1 cellular context compared by ENCODE assay signal in genomic region chr11:117094776-117095175, GRCh38.
TF ChIP-seq lines count a peak whose summit lies in the region.

No MANE protein-coding gene starts in this region.

TF ChIP-seq in K562, 482 proteins besides CTCF, POLR2A, EP300 and RAD21:
- TF ChIP-seq ZNF224 (CRISPR knock-in tag; IDR thresholded peaks at IDR 0.05): no peak
- TF ChIP-seq SIN3B (IDR thresholded peaks at IDR 0.05; ENCODE audit: low read depth): no peak
- TF ChIP-seq, protein P1, sequence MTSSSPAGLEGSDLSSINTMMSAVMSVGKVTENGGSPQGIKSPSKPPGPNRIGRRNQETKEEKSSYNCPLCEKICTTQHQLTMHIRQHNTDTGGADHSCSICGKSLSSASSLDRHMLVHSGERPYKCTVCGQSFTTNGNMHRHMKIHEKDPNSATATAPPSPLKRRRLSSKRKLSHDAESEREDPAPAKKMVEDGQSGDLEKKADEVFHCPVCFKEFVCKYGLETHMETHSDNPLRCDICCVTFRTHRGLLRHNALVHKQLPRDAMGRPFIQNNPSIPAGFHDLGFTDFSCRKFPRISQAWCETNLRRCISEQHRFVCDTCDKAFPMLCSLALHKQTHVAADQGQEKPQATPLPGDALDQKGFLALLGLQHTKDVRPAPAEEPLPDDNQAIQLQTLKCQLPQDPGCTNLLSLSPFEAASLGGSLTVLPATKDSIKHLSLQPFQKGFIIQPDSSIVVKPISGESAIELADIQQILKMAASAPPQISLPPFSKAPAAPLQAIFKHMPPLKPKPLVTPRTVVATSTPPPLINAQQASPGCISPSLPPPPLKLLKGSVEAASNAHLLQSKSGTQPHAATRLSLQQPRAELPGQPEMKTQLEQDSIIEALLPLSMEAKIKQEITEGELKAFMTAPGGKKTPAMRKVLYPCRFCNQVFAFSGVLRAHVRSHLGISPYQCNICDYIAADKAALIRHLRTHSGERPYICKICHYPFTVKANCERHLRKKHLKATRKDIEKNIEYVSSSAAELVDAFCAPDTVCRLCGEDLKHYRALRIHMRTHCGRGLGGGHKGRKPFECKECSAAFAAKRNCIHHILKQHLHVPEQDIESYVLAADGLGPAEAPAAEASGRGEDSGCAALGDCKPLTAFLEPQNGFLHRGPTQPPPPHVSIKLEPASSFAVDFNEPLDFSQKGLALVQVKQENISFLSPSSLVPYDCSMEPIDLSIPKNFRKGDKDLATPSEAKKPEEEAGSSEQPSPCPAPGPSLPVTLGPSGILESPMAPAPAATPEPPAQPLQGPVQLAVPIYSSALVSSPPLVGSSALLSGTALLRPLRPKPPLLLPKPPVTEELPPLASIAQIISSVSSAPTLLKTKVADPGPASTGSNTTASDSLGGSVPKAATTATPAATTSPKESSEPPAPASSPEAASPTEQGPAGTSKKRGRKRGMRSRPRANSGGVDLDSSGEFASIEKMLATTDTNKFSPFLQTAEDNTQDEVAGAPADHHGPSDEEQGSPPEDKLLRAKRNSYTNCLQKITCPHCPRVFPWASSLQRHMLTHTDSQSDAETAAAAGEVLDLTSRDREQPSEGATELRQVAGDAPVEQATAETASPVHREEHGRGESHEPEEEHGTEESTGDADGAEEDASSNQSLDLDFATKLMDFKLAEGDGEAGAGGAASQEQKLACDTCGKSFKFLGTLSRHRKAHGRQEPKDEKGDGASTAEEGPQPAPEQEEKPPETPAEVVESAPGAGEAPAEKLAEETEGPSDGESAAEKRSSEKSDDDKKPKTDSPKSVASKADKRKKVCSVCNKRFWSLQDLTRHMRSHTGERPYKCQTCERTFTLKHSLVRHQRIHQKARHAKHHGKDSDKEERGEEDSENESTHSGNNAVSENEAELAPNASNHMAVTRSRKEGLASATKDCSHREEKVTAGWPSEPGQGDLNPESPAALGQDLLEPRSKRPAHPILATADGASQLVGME (CRISPR knock-in tag; IDR thresholded peaks at IDR 0.05): no peak
- TF ChIP-seq MYC (IDR thresholded peaks at IDR 0.05; ENCODE audit: low read depth, low read length): no peak
- no peak for TF ChIP-seq MYC (CRISPR knock-in tag; IDR thresholded peaks at IDR 0.05; ENCODE audit: borderline replicate concordance, low read depth)
- TF ChIP-seq ZNF398 (CRISPR knock-in tag; IDR thresholded peaks at IDR 0.05): no peak
- no peak for TF ChIP-seq CTCFL (IDR thresholded peaks at IDR 0.05; ENCODE audit: borderline replicate concordance, insufficient read depth, low read depth, low read length, poor library complexity, severe bottlenecking)
- no peak for TF ChIP-seq TAF7 (tag; IDR thresholded peaks at IDR 0.05)
- TF ChIP-seq HDAC6 (IDR thresholded peaks at IDR 0.05; ENCODE audit: low read depth, low read length): no peak
- TF ChIP-seq HCFC1 (IDR thresholded peaks at IDR 0.05; ENCODE audit: low read depth, low read length): no peak
- TF ChIP-seq ZNF395 (CRISPR knock-in tag; IDR thresholded peaks at IDR 0.05): no peak
- TF ChIP-seq CREM (IDR thresholded peaks at IDR 0.05; ENCODE audit: low read depth): no peak
- TF ChIP-seq RBFOX2 (IDR thresholded peaks at IDR 0.05; ENCODE audit: low read depth, low read length): no peak
